Comparison of ENCODE assay signal across 9 cellular contexts in the genomic region with DNA sequence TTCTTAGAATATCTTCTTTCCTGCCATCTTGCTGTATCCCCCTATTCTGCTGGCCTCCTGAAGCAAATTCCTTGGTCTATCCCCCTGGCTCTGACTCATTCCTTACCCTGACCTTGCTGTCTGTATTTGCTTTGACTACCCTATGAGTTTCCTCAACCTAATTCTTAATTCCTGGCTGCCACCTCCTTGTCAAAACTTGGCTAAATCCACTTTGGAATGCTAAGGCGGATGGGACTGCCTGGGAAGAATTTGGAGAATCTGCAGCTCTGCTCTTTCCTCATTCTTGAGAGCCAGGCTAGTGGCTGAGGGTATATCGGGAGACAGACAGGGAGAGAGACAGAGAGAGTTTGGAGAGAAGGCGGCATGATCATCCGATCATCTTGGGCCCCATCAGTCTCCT. TPM values are rescaled to one million over a fixed set of nuclear protein-coding genes. Genes with fewer than 3 reads are reported as not detected.
A peak's percentile ranks its signal among the peaks of the same experiment; 100 is the strongest.
DNase-seq lines count a peak whose midpoint lies in the region; ATAC-seq, FAIRE-seq and TF ChIP-seq lines count a peak whose summit lies in the region.
"Had no signal": no experiment of that assay in that cellular context is flagged by ENCODE, and none has a peak within 500 bp of the region (broad histone marks: within the 10 kb centered on the region; RNA-seq: fewer than 3 reads in every experiment).

No MANE protein-coding gene starts in this region.

- no peak for FAIRE-seq in small intestine (lab: Jason Lieb, UNC)

- H3K4me3 ChIP-seq in fibroblast of villous mesenchyme (ENCODE audit: low read depth, low read length) (peak overlapping the region; percentile 5), right lobe of liver (no peak overlapping the region), small intestine (ENCODE audit: low read depth in 1 of 2, low read length in 2 of 2) (no peak overlapping the region)

- TF ChIP-seq POLR2A in right lobe of liver (IDR thresholded peaks at IDR 0.05), result no peak

- DNase-seq in EL (peak; percentile 98), SK-MEL-5 (ENCODE audit: low read depth, low spot score) (peak; percentile 15), fibroblast of villous mesenchyme (ENCODE audit: low read depth) (peak; percentile 49), retina (peak; percentile 8), NCI-H2029 (lab: John Stamatoyannopoulos, UW) (no peak), right lobe of liver (no peak), occipital lobe (lab: John Stamatoyannopoulos, UW) (no peak), small intestine (no peak)
- DNase-seq: NCI-H2107 had no signal

- H3K27ac ChIP-seq in right lobe of liver (no peak overlapping the region), small intestine (ENCODE audit: low read depth in 1 of 2, low read length in 1 of 2) (peak overlapping the region in 1 of 2 donors; percentile 14)

- ATAC-seq in right lobe of liver, result no peak

- 64% methylated on average over 4 of the region's 4 CpGs for WGBS in right lobe of liver (ENCODE audit: insufficient coverage, low coverage, low lambda C conversion rate, missing lambda C conversion rate)
- 70 to 91% (median 80%) methylated on average over 4 of the region's 4 CpGs for WGBS in small intestine, 3 donors

- H3K27me3 ChIP-seq in right lobe of liver, result no peaks in the 10 kb centered on the region
- H3K27me3 ChIP-seq in small intestine (ENCODE audit: control insufficient read depth in 2 of 2, insufficient read depth in 2 of 2, low read length in 2 of 2), result no peaks in the 10 kb centered on the region

- H3K9me3 ChIP-seq in right lobe of liver (no peaks in the 10 kb centered on the region), small intestine (ENCODE audit: control insufficient read depth, low read depth) (no peaks in the 10 kb centered on the region)

- H3K36me3 ChIP-seq in right lobe of liver (no peaks in the 10 kb centered on the region), small intestine (ENCODE audit: control insufficient read depth in 2 of 2, insufficient read depth in 2 of 2, low read length in 2 of 2) (no peaks in the 10 kb centered on the region)

- TF ChIP-seq CTCF in fibroblast of villous mesenchyme (IDR thresholded peaks at IDR 0.05; ENCODE audit: insufficient read depth, low read depth, low read length) (no peak), right lobe of liver (IDR thresholded peaks at IDR 0.05) (no peak)

- H3K4me1 ChIP-seq in right lobe of liver (no peaks in the 10 kb centered on the region), small intestine (ENCODE audit: control insufficient read depth in 2 of 2, insufficient read depth in 1 of 2, low read depth in 1 of 2, low read length in 1 of 2) (no peaks in the 10 kb centered on the region)

- in situ Hi-C loops in SK-MEL-5 (cut with HindIII; ENCODE audit: low pct_unique_long_range_greater_than_20kb, low sequenced_read_pairs), result no loop called here

- intact Hi-C loops in right lobe of liver (cut with DNase I), result no loop called here

RNA-seq across cellular contexts. Expression of a gene that starts 24.4 kb away (rescaled TPM):
- 21.3 and 21.8 TPM in 2 replicates for total RNA-seq in SK-MEL-5 (2014; rRNA removed; shearing (Covaris generic))
- 24.2 and 27.1 TPM in 2 replicates for polyA plus RNA-seq in SK-MEL-5 (2015; cell fraction: cytosol; rRNA removed)
- polyA plus RNA-seq in SK-MEL-5 (2015; cell fraction: nucleus; rRNA removed), result 11.4 and 17.3 TPM in 2 replicates
- total RNA-seq in fibroblast of villous mesenchyme (22.2 and 49.7 TPM in 2 replicates), right lobe of liver (1 to 10 TPM; 2.1 to 7.4 (median 6.1) TPM), occipital lobe (33.7 TPM)
- 1 to 10 TPM in 2 of 3 donors, under 1 TPM in 1; 0.89 to 3.0 (median 2.7) TPM for polyA plus RNA-seq in small intestine

Comparison
In these comparisons a context has a peak if more than half of its experiments do, and no peak if none do; other contexts are left out.
1. DNase-seq: peak in EL (single experiment), SK-MEL-5 (single experiment), fibroblast of villous mesenchyme (single experiment) and retina (single experiment); none in NCI-H2029 (single experiment), right lobe of liver (0 of 3), occipital lobe (single experiment) and small intestine (single experiment).